1 cellular context compared by ENCODE assay signal in the genomic region with DNA sequence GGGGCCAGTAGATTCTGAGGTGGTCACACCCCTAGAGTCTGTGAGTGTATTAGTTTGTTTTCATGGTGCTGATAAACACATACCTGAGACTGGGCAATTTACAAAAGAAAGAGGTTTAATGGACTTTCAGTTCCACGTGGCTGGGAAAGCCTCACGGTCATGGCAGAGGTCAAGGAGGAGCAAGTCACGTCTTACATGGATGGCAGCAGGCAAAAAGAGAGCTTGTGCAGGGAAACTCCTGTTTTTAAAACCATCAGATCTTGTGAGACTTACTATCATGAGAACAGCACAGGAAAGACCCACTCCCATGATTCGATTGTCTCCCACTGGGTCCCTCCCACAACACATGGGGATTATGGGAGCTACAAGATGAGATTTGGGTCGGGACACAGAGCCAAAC.
TF ChIP-seq lines count a peak whose summit lies in the region.

No MANE protein-coding gene starts in this region.

TF ChIP-seq in K562, 482 proteins besides CTCF, POLR2A, EP300 and RAD21:
- TF ChIP-seq ZNF431 (CRISPR knock-in tag; IDR thresholded peaks at IDR 0.05) (peak; percentile 98), TRIM28 (IDR thresholded peaks at IDR 0.05) (0 out of 2 replicates have a peak, but pooled peaks have one; percentile 26)
